9 cellular contexts compared by ENCODE assay signal in the genomic region with DNA sequence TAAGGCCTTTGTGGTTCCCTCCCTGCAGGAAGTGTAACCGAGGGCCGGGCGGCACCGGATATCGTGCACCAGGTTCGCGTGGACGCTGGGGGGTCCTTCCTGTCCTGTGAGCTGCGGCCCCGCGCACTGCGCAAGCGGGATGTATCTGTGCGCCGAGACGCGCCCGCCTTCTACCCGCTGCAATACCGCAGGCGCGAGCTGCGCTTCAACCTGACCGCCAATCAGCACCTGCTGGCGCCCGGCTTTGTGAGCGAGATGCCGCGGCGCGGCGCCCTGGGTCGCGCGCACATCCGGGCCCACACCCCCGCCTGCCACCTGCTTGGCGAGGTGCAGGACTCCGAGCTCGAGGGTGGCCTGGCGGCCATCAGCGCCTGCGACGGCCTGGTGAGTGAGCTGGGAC. TPM values are rescaled to one million over a fixed set of nuclear protein-coding genes. Genes with fewer than 3 reads are reported as not detected.
DNase-seq lines count a peak whose midpoint lies in the region; ATAC-seq and TF ChIP-seq lines count a peak whose summit lies in the region.
"Had no signal": no experiment of that assay in that cellular context is flagged by ENCODE, and none has a peak within 500 bp of the region (broad histone marks: within the 10 kb centered on the region; RNA-seq: fewer than 3 reads in every experiment).

No MANE protein-coding gene starts in this region.

- TF ChIP-seq CTCF in right atrium auricular region (IDR thresholded peaks at IDR 0.05), result no peak

- H3K4me3 ChIP-seq in right atrium auricular region, result no peak overlapping the region

- intact Hi-C loops in left ventricle myocardium superior (cut with micrococcal nuclease), result no loop called here

- H3K9me3 ChIP-seq in right atrium auricular region, result no peaks in the 10 kb centered on the region

- no peaks in the 10 kb centered on the region for H3K36me3 ChIP-seq in right atrium auricular region

- no peak overlapping the region for H3K27ac ChIP-seq in right atrium auricular region

- peak; percentile 44 for DNase-seq in left ventricle myocardium superior
- DNase-seq in right atrium auricular region (ENCODE audit: low spot score), result no peak
- DNase-seq in amniotic epithelial cell (ENCODE audit: low read depth), result peak; percentile 2
- peak; percentile 6 to 22 for DNase-seq in stimulated activated CD4-positive, alpha-beta T cell treated with anti-CD3 and anti-CD28 coated beads, Interleukin-12 subunit alpha, Interleukin-12 subunit beta, amount 100 ng/mL, for 24 hours (ENCODE audit: low read depth in 2 of 2)
- no peak for DNase-seq in GM19240 (ENCODE audit: insufficient read length, low spot score)
- DNase-seq in NCI-H510A (lab: John Stamatoyannopoulos, UW), result no peak
- no peak for DNase-seq in medulla oblongata (ENCODE audit: extremely low spot score)
- DNase-seq: NCI-H1417 treated with DMSO at 0.1 percent for 48 hours had no signal

- no peaks in the 10 kb centered on the region for H3K27me3 ChIP-seq in right atrium auricular region

- H3K4me1 ChIP-seq in right atrium auricular region, result peaks cover 0 to 13% of the 10 kb centered on the region in 2 donors

- ATAC-seq in left ventricle myocardium superior, result no peak
- ATAC-seq in GM18519 (IDR thresholded peaks at IDR 0.05; ENCODE audit: low FRiP score, unreplicated experiment), result no peak

RNA-seq across cellular contexts. Expression of a gene that starts 35.9 kb away (rescaled TPM):
- 2.6 TPM for total RNA-seq in left ventricle myocardium superior
- not detected for total RNA-seq in right atrium auricular region

RNA-seq across cellular contexts. Expression of a gene that starts 36.0 kb away (rescaled TPM):
- 17.6 TPM for total RNA-seq in left ventricle myocardium superior
- 10 to 100 TPM; 11.0 to 14.2 TPM for total RNA-seq in right atrium auricular region

RNA-seq across cellular contexts. Expression of a gene that starts 50.8 kb away (rescaled TPM):
- total RNA-seq in left ventricle myocardium superior, result 0.07 TPM
- under 1 TPM; 0.33 to 0.35 TPM for total RNA-seq in right atrium auricular region

Comparison
In these comparisons a context has a peak if more than half of its experiments do, and no peak if none do; other contexts are left out.
1. DNase-seq: peak in left ventricle myocardium superior (single experiment), amniotic epithelial cell (single experiment) and stimulated activated CD4-positive, alpha-beta T cell treated with anti-CD3 and anti-CD28 coated beads, Interleukin-12 subunit alpha, Interleukin-12 subunit beta, amount 100 ng/mL, for 24 hours (2 of 2); none in right atrium auricular region (single experiment), GM19240 (single experiment), NCI-H510A (single experiment) and medulla oblongata (single experiment).